Comparison of ENCODE assay signal across 16 cellular contexts in the genomic region with DNA sequence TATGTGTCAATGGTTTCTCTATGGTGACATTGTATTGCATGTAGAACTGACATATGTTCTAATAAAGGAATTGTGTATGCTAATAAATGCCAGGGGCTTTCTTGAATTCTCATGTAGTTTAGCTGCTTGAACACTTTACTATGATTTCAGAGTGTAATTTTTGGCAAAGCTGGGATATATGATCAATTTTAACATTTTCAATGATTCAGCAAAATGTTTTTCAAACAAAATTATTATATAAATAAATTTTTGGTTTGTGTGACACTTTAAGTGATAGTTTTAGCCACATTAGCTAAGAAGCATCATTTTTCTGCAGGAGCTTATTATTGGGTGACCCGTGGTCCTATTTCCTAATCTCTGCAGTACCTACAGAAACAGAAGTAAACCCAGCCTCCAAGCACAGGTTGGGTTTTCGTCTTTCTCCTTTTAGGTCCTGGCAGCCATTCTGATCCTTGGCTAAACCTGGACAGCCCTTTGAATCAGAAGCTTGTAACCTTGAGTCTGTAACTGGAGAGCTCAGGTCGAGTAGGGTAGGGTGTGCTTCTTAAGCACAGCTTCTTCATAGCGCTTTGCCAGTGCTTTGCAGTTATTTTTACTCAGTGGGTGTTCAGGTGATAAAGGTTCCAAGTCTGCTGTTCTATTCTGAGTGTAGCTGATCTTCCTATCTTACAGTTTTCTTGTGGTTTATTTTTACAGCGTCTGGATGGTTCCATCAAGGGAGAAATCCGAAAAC.
A peak's percentile ranks its signal among the peaks of the same experiment; 100 is the strongest.
DNase-seq lines count a peak whose midpoint lies in the region; ATAC-seq lines count a peak whose summit lies in the region.
"Had no signal": no experiment of that assay in that cellular context is flagged by ENCODE, and none has a peak within 500 bp of the region (broad histone marks: within the 10 kb centered on the region; RNA-seq: fewer than 3 reads in every experiment).

No MANE protein-coding gene starts in this region.

- no peak overlapping the region for H3K4me3 Mint-ChIP-seq in stimulated activated naive CD8-positive, alpha-beta T cell treated with anti-CD3 and anti-CD28 coated beads, Interleukin-15, Interleukin-2, amounts not matched to agents 100 ng/mL and 50 ng/mL, for 24 hours
- H3K4me3 Mint-ChIP-seq in effector memory CD8-positive, alpha-beta T cell = no peak overlapping the region
- no peak overlapping the region for H3K4me3 Mint-ChIP-seq in naive thymus-derived CD8-positive, alpha-beta T cell

- no peak for DNase-seq in stimulated activated naive CD8-positive, alpha-beta T cell treated with anti-CD3 and anti-CD28 coated beads, Interleukin-15, Interleukin-2, amounts not matched to agents 100 U/mL and 50 U/mL, for 24 hours
- no peak for DNase-seq in effector memory CD8-positive, alpha-beta T cell
- no peak for DNase-seq in naive thymus-derived CD8-positive, alpha-beta T cell
- DNase-seq in hypothalamus (lab: John Stamatoyannopoulos, UW) = no peak
- no peak for DNase-seq in medulla oblongata (ENCODE audit: extremely low spot score)
- DNase-seq: activated CD4-positive, alpha-beta T cell treated with anti-CD3 and anti-CD28 coated beads for 1 hour; activated naive CD4-positive, alpha-beta T cell; colonic mucosa; GM23248; islet precursor cell; MV-4-11; NCI-H187; NCI-H2227 treated with DMSO at 0.1 percent for 48 hours had no signal

- peaks cover 90% of the 10 kb centered on the region for H3K36me3 Mint-ChIP-seq in stimulated activated naive CD8-positive, alpha-beta T cell treated with anti-CD3 and anti-CD28 coated beads, Interleukin-15, Interleukin-2, amounts not matched to agents 100 ng/mL and 50 ng/mL, for 24 hours (ENCODE audit: low read depth)
- H3K36me3 Mint-ChIP-seq in effector memory CD8-positive, alpha-beta T cell (ENCODE audit: insufficient read depth) = peaks cover 70% of the 10 kb centered on the region
- peaks cover 4 to 97% (median 33%) of the 10 kb centered on the region in 3 donors for H3K36me3 Mint-ChIP-seq in naive thymus-derived CD8-positive, alpha-beta T cell

- peaks cover 29% of the 10 kb centered on the region for H3K4me1 Mint-ChIP-seq in stimulated activated naive CD8-positive, alpha-beta T cell treated with anti-CD3 and anti-CD28 coated beads, Interleukin-15, Interleukin-2, amounts not matched to agents 100 ng/mL and 50 ng/mL, for 24 hours (ENCODE audit: low read depth)
- H3K4me1 Mint-ChIP-seq in effector memory CD8-positive, alpha-beta T cell (ENCODE audit: low read depth in 2 of 2) = peaks cover 9 to 40% of the 10 kb centered on the region in 2 donors
- peaks cover 12 to 33% (median 27%) of the 10 kb centered on the region in 4 donors for H3K4me1 Mint-ChIP-seq in naive thymus-derived CD8-positive, alpha-beta T cell

- ATAC-seq in stimulated activated naive CD8-positive, alpha-beta T cell treated with anti-CD3 and anti-CD28 coated beads, Interleukin-15, Interleukin-2, amounts not matched to agents 100 U/mL and 50 U/mL, for 24 hours = no peak
- no peak for ATAC-seq in effector memory CD8-positive, alpha-beta T cell (replicated peaks)
- ATAC-seq in naive thymus-derived CD8-positive, alpha-beta T cell = no peak
- no peak for ATAC-seq in GM18868 (IDR thresholded peaks at IDR 0.05; ENCODE audit: unreplicated experiment)
- ATAC-seq: SK-N-SH treated with all-trans-retinoic acid at 6 μM for 48 hours had no signal

- no peaks in the 10 kb centered on the region for H3K9me3 Mint-ChIP-seq in stimulated activated naive CD8-positive, alpha-beta T cell treated with anti-CD3 and anti-CD28 coated beads, Interleukin-15, Interleukin-2, amounts not matched to agents 100 ng/mL and 50 ng/mL, for 24 hours
- H3K9me3 Mint-ChIP-seq in effector memory CD8-positive, alpha-beta T cell = no peaks in the 10 kb centered on the region
- H3K9me3 Mint-ChIP-seq in naive thymus-derived CD8-positive, alpha-beta T cell = no peaks in the 10 kb centered on the region

- POLR2A ChIA-PET in naive thymus-derived CD8-positive, alpha-beta T cell (lab: Charles Lee) = interaction anchor here (0.6 kb wide), 1 partner anchor 28 kb away, joined by 3 read pairs; no protein-coding TSS in a partner anchor

- H3K27me3 Mint-ChIP-seq in stimulated activated naive CD8-positive, alpha-beta T cell treated with anti-CD3 and anti-CD28 coated beads, Interleukin-15, Interleukin-2, amounts not matched to agents 100 ng/mL and 50 ng/mL, for 24 hours = no peaks in the 10 kb centered on the region
- H3K27me3 Mint-ChIP-seq in effector memory CD8-positive, alpha-beta T cell = no peaks in the 10 kb centered on the region
- no peaks in the 10 kb centered on the region for H3K27me3 Mint-ChIP-seq in naive thymus-derived CD8-positive, alpha-beta T cell

- H3K27ac Mint-ChIP-seq in stimulated activated naive CD8-positive, alpha-beta T cell treated with anti-CD3 and anti-CD28 coated beads, Interleukin-15, Interleukin-2, amounts not matched to agents 100 ng/mL and 50 ng/mL, for 24 hours = peak overlapping the region; percentile 31
- peak overlapping the region; percentile 7 to 82 for H3K27ac Mint-ChIP-seq in effector memory CD8-positive, alpha-beta T cell
- peak overlapping the region in 7 of 10 donors; percentile 37 to 82 (median 66) for H3K27ac Mint-ChIP-seq in naive thymus-derived CD8-positive, alpha-beta T cell
